ENCODE assay signal across 19 cellular contexts in the genomic region with DNA sequence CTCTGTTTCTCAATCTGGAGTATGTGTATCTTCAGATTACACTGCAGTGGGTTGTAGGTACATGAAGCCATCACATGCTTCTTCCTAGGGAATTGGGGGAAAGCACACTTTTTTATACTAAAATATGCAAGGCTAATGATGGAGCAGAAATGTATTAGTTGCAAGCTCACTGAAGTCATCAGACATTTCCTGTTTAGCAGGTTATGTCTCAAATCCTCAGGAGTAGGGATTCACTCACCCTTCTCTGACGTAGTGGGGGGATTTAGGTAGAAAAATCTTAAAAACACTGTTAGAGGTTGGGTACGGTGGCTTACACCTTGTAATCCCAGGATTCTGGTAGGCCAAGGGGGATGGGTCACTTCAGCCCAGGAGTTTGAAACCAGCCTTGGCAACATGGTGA.
DNase-seq lines count a peak whose midpoint lies in the region; ATAC-seq, FAIRE-seq and TF ChIP-seq lines count a peak whose summit lies in the region.
"Had no signal": no experiment of that assay in that cellular context is flagged by ENCODE, and none has a peak within 500 bp of the region (broad histone marks: within the 10 kb centered on the region; RNA-seq: fewer than 3 reads in every experiment).

No MANE protein-coding gene starts in this region.

- peaks cover 3 to 33% of the 10 kb centered on the region in 2 experiments for H3K36me3 ChIP-seq in HepG2 (replicated peaks in 1 of 2; ENCODE audit: control insufficient read depth in 1 of 2, insufficient read depth in 2 of 2, low read length in 2 of 2)
- H3K36me3 ChIP-seq in right lobe of liver, result no peaks in the 10 kb centered on the region
- no peaks in the 10 kb centered on the region for H3K36me3 ChIP-seq in bronchial epithelial cell (ENCODE audit: control insufficient read depth, insufficient read depth, low read length)
- no peaks in the 10 kb centered on the region for H3K36me3 ChIP-seq in mesodermal cell (ENCODE audit: control insufficient read depth, insufficient read depth, low read length)
- H3K36me3 ChIP-seq: BLaER1 treated with 17β-estradiol and CSF1 and Interleukin-3, amounts not matched to agents 10 nM and 100 nM; MG63 had no signal

- FAIRE-seq in HepG2 (lab: Jason Lieb, UNC), result no peak
- FAIRE-seq in bronchial epithelial cell (lab: Jason Lieb, UNC), result no peak
- FAIRE-seq: GM12878, GM18507, HTR-8/SVneo had no signal

- H3K4me1 ChIP-seq in HepG2 (ENCODE audit: insufficient read depth, low read length) (peaks cover 19% of the 10 kb centered on the region; the same call in 1 of the 2 replicates), right lobe of liver (no peaks in the 10 kb centered on the region), mesodermal cell (ENCODE audit: control insufficient read depth, insufficient read depth, low read length, poor library complexity, severe bottlenecking) (no peaks in the 10 kb centered on the region)

- no peak for TF ChIP-seq EP300 in HepG2 (IDR thresholded peaks at IDR 0.05; ENCODE audit: low read depth in 2 of 2, low read length in 2 of 2)
- TF ChIP-seq EP300 in HepG2 (CRISPR knock-in tag; IDR thresholded peaks at IDR 0.05; ENCODE audit: borderline replicate concordance), result no peak

- TF ChIP-seq CTCF in HepG2 (CRISPR knock-in tag; IDR thresholded peaks at IDR 0.05), result no peak
- TF ChIP-seq CTCF in right lobe of liver (IDR thresholded peaks at IDR 0.05), result no peak
- no peak for TF ChIP-seq CTCF in bronchial epithelial cell (IDR thresholded peaks at IDR 0.05; ENCODE audit: insufficient read depth, low read length, severe bottlenecking)

- intact Hi-C loops in HepG2 (cut with micrococcal nuclease; ENCODE audit: unreplicated experiment) (no loop called here), right lobe of liver (cut with DNase I) (no loop called here), head of caudate nucleus (cut with DNase I) (no loop called here)

- peaks cover 31% of the 10 kb centered on the region for H4K20me1 ChIP-seq in HepG2 (ENCODE audit: insufficient read depth, low read length)
- H4K20me1 ChIP-seq: BLaER1 treated with 17β-estradiol and CSF1 and Interleukin-3, amounts not matched to agents 10 nM and 100 nM had no signal

- no peak for DNase-seq in HepG2 (ENCODE audit: low spot score)
- no peak for DNase-seq in right lobe of liver
- DNase-seq in bronchial epithelial cell (ENCODE audit: low read depth), result peak; percentile 72
- no peak for DNase-seq in NCI-H146 (lab: John Stamatoyannopoulos, UW)
- DNase-seq in NCI-H1436 treated with DMSO at 0.1 percent for 48 hours (lab: John Stamatoyannopoulos, UW), result no peak
- no peak for DNase-seq in head of caudate nucleus
- DNase-seq: DMS79, KBM-7, MG63, NCI-H1105, NCI-H1930, NCI-H510A, SHP77 treated with DMSO at 0.1 percent for 48 hours had no signal

- TF ChIP-seq POLR2A in HepG2 (IDR thresholded peaks at IDR 0.05; ENCODE audit: insufficient read depth in 1 of 2, low read depth in 2 of 2, low read length in 2 of 2), result no peak
- TF ChIP-seq POLR2A in right lobe of liver (IDR thresholded peaks at IDR 0.05), result no peak

- in situ Hi-C loops in HepG2 (cut with HindIII; ENCODE audit: extremely low pct_ligation_motif_present, low pct_unique_long_range_greater_than_20kb), result no loop called here

- ATAC-seq in HepG2, result no peak
- ATAC-seq in right lobe of liver, result no peak
- no peak for ATAC-seq in GM19452 (IDR thresholded peaks at IDR 0.05; ENCODE audit: unreplicated experiment)
- ATAC-seq: GM12878 had no signal

- no peak overlapping the region for H3K4me2 ChIP-seq in HepG2 (ENCODE audit: low read depth, low read length)

- 88% methylated on average over 2 of the region's 2 CpGs for WGBS in HepG2 (ENCODE audit: low lambda C conversion rate)
- WGBS in right lobe of liver (ENCODE audit: insufficient coverage, low coverage, low lambda C conversion rate, missing lambda C conversion rate), result 59% methylated on average over 2 of the region's 2 CpGs
- 100% methylated on average over 1 of the region's 2 CpGs; no CpG with 5 or more reads in 1 of the 2 experiments for WGBS in mesodermal cell (ENCODE audit: insufficient coverage in 2 of 2), 2 experiments

- peaks cover 2% of the 10 kb centered on the region for H3K79me2 ChIP-seq in HepG2 (ENCODE audit: insufficient read depth, low read length)

- no peaks in the 10 kb centered on the region for H3K27me3 ChIP-seq in HepG2 (ENCODE audit: control insufficient read depth in 1 of 2, insufficient read depth in 2 of 2, low read length in 2 of 2)
- H3K27me3 ChIP-seq in right lobe of liver, result no peaks in the 10 kb centered on the region
- H3K27me3 ChIP-seq in bronchial epithelial cell (ENCODE audit: control insufficient read depth, insufficient read depth, low read length), result no peaks in the 10 kb centered on the region
- H3K27me3 ChIP-seq: MG63 had no signal

- H3K4me3 ChIP-seq in HepG2 (replicated peaks in 1 of 3; ENCODE audit: insufficient read depth in 1 of 3, low read depth in 2 of 3, low read length in 3 of 3), result no peak overlapping the region
- no peak overlapping the region for H3K4me3 ChIP-seq in right lobe of liver
- H3K4me3 ChIP-seq in bronchial epithelial cell (ENCODE audit: low read depth, low read length), result no peak overlapping the region
- no peak overlapping the region for H3K4me3 ChIP-seq in mesodermal cell (ENCODE audit: extremely low read depth, insufficient read depth, low read length, poor library complexity, severe bottlenecking)
- H3K4me3 ChIP-seq: BLaER1 treated with 17β-estradiol and CSF1 and Interleukin-3, amounts not matched to agents 10 nM and 100 nM; GM12878; MG63 had no signal

- TF ChIP-seq RAD21 in HepG2 (CRISPR knock-in tag; IDR thresholded peaks at IDR 0.05), result no peak

- POLR2A ChIA-PET in HepG2 (lab: Yijun Ruan, JAX), result no interaction called here

- BruUV-seq in HepG2 (replicated peaks; lab: Mats Ljungman, UMichigan), result no TSS peak

- H2AFZ ChIP-seq in HepG2 (ENCODE audit: low read length), result no peak overlapping the region

- H3K9me3 ChIP-seq in HepG2 (ENCODE audit: low read length) (no peaks in the 10 kb centered on the region), right lobe of liver (no peaks in the 10 kb centered on the region), mesodermal cell (ENCODE audit: control insufficient read depth, low read length) (no peaks in the 10 kb centered on the region)
- H3K9me3 ChIP-seq: MG63 had no signal

- CTCF ChIA-PET in HepG2 (lab: Yijun Ruan, JAX; ENCODE audit: low intra/inter-chr PET ratio, low total read pairs), result no interaction called here

- H3K27ac ChIP-seq in HepG2 (ENCODE audit: extremely low read length, insufficient read depth, low read length) (peak overlapping the region; percentile 77), right lobe of liver (no peak overlapping the region), mesodermal cell (ENCODE audit: low read depth, low read length, severe bottlenecking) (peak overlapping the region; percentile 83)

- H3K9ac ChIP-seq in HepG2 (ENCODE audit: insufficient read depth, low read depth, low read length), result 0 out of 2 replicates have a peak overlapping the region, but pooled peaks have one; percentile 29

TF ChIP-seq in HepG2, 621 proteins besides CTCF, POLR2A, EP300 and RAD21:
- TF ChIP-seq, protein P1, sequence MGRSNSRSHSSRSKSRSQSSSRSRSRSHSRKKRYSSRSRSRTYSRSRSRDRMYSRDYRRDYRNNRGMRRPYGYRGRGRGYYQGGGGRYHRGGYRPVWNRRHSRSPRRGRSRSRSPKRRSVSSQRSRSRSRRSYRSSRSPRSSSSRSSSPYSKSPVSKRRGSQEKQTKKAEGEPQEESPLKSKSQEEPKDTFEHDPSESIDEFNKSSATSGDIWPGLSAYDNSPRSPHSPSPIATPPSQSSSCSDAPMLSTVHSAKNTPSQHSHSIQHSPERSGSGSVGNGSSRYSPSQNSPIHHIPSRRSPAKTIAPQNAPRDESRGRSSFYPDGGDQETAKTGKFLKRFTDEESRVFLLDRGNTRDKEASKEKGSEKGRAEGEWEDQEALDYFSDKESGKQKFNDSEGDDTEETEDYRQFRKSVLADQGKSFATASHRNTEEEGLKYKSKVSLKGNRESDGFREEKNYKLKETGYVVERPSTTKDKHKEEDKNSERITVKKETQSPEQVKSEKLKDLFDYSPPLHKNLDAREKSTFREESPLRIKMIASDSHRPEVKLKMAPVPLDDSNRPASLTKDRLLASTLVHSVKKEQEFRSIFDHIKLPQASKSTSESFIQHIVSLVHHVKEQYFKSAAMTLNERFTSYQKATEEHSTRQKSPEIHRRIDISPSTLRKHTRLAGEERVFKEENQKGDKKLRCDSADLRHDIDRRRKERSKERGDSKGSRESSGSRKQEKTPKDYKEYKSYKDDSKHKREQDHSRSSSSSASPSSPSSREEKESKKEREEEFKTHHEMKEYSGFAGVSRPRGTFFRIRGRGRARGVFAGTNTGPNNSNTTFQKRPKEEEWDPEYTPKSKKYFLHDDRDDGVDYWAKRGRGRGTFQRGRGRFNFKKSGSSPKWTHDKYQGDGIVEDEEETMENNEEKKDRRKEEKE (IDR thresholded peaks at IDR 0.05), result no peak
- TF ChIP-seq ZNF788 (CRISPR knock-in tag; IDR thresholded peaks at IDR 0.05; ENCODE audit: borderline replicate concordance), result no peak
- TF ChIP-seq NFATC3 (CRISPR knock-in tag; IDR thresholded peaks at IDR 0.05), result no peak
TF ChIP-seq in HepG2: peak in this region for 0.

Comparison
In these comparisons a context has a peak if more than half of its experiments do, and no peak if none do; other contexts are left out.
1. H3K27ac ChIP-seq: peak in HepG2 (single experiment) and mesodermal cell (single experiment); none in right lobe of liver (0 of 3).